8 cellular contexts compared by ENCODE assay signal in the genomic region with DNA sequence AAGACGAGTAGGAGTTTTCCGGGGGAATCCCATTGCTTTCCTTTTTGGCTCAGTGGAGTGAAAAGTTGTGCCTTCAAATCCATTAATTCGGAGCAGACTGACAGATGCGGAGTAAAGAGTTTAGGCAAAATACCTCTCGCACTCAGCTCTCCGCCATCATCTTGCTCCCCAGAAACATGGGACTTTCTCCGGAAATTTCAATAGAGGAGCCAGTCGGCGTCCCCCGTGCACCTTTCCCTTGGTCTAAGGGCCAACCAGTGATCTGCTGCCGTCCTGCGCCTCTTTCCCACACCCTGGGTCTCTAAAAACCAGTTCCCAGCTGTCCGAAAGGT. TPM values are rescaled to one million over a fixed set of nuclear protein-coding genes. Genes with fewer than 3 reads are reported as not detected.
DNase-seq lines count a peak whose midpoint lies in the region; ATAC-seq, FAIRE-seq and TF ChIP-seq lines count a peak whose summit lies in the region.

No MANE protein-coding gene starts in this region.

- POLR2A ChIA-PET in Panc1 (lab: Charles Lee) (interaction anchor here (0.6 kb wide), 2 partner anchors 42 to 546 kb away, joined by 3 to 6 read pairs; no protein-coding TSS in a partner anchor), endothelial cell of umbilical vein (lab: Charles Lee) (no interaction called here)

- H3K9me1 ChIP-seq in endothelial cell of umbilical vein (replicated peaks; ENCODE audit: control insufficient read depth, extremely low read depth, insufficient read depth, low read length): no peaks in the 10 kb centered on the region

- H3K27ac ChIP-seq in Panc1 (ENCODE audit: low read length): peak overlapping the region; percentile 98
- H3K27ac ChIP-seq in endothelial cell of umbilical vein (ENCODE audit: insufficient read depth, low read depth, low read length): peak overlapping the region; percentile 73

- no peaks in the 10 kb centered on the region for H4K20me1 ChIP-seq in endothelial cell of umbilical vein (replicated peaks; ENCODE audit: control insufficient read depth, extremely low read depth, insufficient read depth, low read length)

- TF ChIP-seq POLR2A in endothelial cell of umbilical vein (IDR thresholded peaks at IDR 0.05; ENCODE audit: low read depth, low read length): no peak

- H3K4me1 Mint-ChIP-seq in nephron: peaks cover 34% of the 10 kb centered on the region

- dilution Hi-C loops in endothelial cell of umbilical vein (cut with MboI; ENCODE audit: extremely low pct_ligation_motif_present, low sequenced_read_pairs): no loop called here

- peak; percentile 54 for DNase-seq in ACHN
- no peak for DNase-seq in Panc1 (ENCODE audit: low read depth, low spot score)
- no peak for DNase-seq in endothelial cell of umbilical vein (ENCODE audit: low read depth, low spot score)
- no peak for DNase-seq in ecto neural progenitor cell (ENCODE audit: low spot score)
- no peak for DNase-seq in effector CD4-positive, alpha-beta T cell

- H3K27ac Mint-ChIP-seq in nephron: peak overlapping the region; percentile 97 to 99 (median 99)

- FAIRE-seq in endothelial cell of umbilical vein (lab: Jason Lieb, UNC): no peak

- H3K9me3 Mint-ChIP-seq in nephron: no peaks in the 10 kb centered on the region

- H3K4me2 ChIP-seq in endothelial cell of umbilical vein (ENCODE audit: insufficient read depth, low read length): peak overlapping the region; percentile 97

- peak overlapping the region; percentile 98 for H2AFZ ChIP-seq in endothelial cell of umbilical vein (ENCODE audit: low read depth, low read length)

- no peaks in the 10 kb centered on the region for H3K27me3 ChIP-seq in Panc1 (ENCODE audit: control insufficient read depth, insufficient read depth, low read length)
- no peaks in the 10 kb centered on the region for H3K27me3 ChIP-seq in endothelial cell of umbilical vein (ENCODE audit: control insufficient read depth in 2 of 2, insufficient read depth in 2 of 2, low read length in 2 of 2)

- H3K4me3 ChIP-seq in Panc1 (ENCODE audit: low read depth in 2 of 2, low read length in 2 of 2): peak overlapping the region; percentile 77 to 97
- H3K4me3 ChIP-seq in endothelial cell of umbilical vein (replicated peaks in 1 of 3; ENCODE audit: insufficient read depth in 1 of 3, low read depth in 1 of 3, low read length in 3 of 3): peak overlapping the region; percentile 93 to 99 (median 99)

- intact Hi-C loops in Panc1 (cut with micrococcal nuclease; ENCODE audit: unreplicated experiment) (no loop called here), endothelial cell of umbilical vein (cut with micrococcal nuclease) (loop anchor here (1.0 kb wide), 1 partner anchor 44 kb away; a partner anchor contains a TSS)

- BruUV-seq in Panc1 (replicated peaks; lab: Mats Ljungman, UMichigan) (TSS peak; percentile 78), endothelial cell of umbilical vein (replicated peaks; lab: Mats Ljungman, UMichigan) (TSS peak; percentile 80)

- H3K36me3 Mint-ChIP-seq in nephron (ENCODE audit: low read depth): peaks cover 18% of the 10 kb centered on the region

- H3K4me3 Mint-ChIP-seq in nephron: peak overlapping the region; percentile 100

- no peak for TF ChIP-seq CTCF in Panc1 (IDR thresholded peaks at IDR 0.05)
- no peak for TF ChIP-seq CTCF in endothelial cell of umbilical vein (IDR thresholded peaks at IDR 0.05; ENCODE audit: extremely low read depth in 1 of 2, insufficient read depth in 1 of 2, low read depth in 1 of 2, low read length in 2 of 2)
- no peak for TF ChIP-seq CTCF in nephron (IDR thresholded peaks at IDR 0.05; ENCODE audit: unreplicated experiment in 3 of 3)

- in situ Hi-C loops in ACHN (cut with HindIII; ENCODE audit: low pct_ligation_motif_present, low pct_unique_long_range_greater_than_20kb, low sequenced_read_pairs) (no loop called here), Panc1 (cut with HindIII; ENCODE audit: low pct_unique_long_range_greater_than_20kb, low sequenced_read_pairs) (no loop called here)

- no peaks in the 10 kb centered on the region for H3K9me3 ChIP-seq in Panc1 (ENCODE audit: control insufficient read depth, insufficient read depth, low read depth, low read length)
- H3K9me3 ChIP-seq in endothelial cell of umbilical vein (replicated peaks; ENCODE audit: control insufficient read depth, insufficient read depth, low read length): no peaks in the 10 kb centered on the region

- peak overlapping the region; percentile 85 for H3K9ac ChIP-seq in endothelial cell of umbilical vein (replicated peaks; ENCODE audit: extremely low read depth, insufficient read depth, low read length)

- H3K36me3 ChIP-seq in Panc1 (ENCODE audit: control insufficient read depth, insufficient read depth, low read length) (peaks cover 20% of the 10 kb centered on the region), endothelial cell of umbilical vein (ENCODE audit: control insufficient read depth in 2 of 2, extremely low read depth in 1 of 2, insufficient read depth in 2 of 2, low read length in 2 of 2) (peaks cover 4% of the 10 kb centered on the region in 2 experiments)

- no peaks in the 10 kb centered on the region for H3K27me3 Mint-ChIP-seq in nephron (ENCODE audit: low read depth)

- peaks cover 69% of the 10 kb centered on the region for H3K79me2 ChIP-seq in endothelial cell of umbilical vein (ENCODE audit: control insufficient read depth, insufficient read depth, low read length)

- H3K4me1 ChIP-seq in Panc1 (ENCODE audit: control insufficient read depth, insufficient read depth, low read length) (peaks cover 5% of the 10 kb centered on the region), endothelial cell of umbilical vein (ENCODE audit: control insufficient read depth, extremely low read depth, insufficient read depth, low read length) (peaks cover 18% of the 10 kb centered on the region)

- ATAC-seq in GM18517 (IDR thresholded peaks at IDR 0.05; ENCODE audit: unreplicated experiment): peak; percentile 34
- peak; percentile 32 for ATAC-seq in HG02973 (IDR thresholded peaks at IDR 0.05; ENCODE audit: unreplicated experiment)
- peak; percentile 75 for ATAC-seq in Panc1

- CTCF ChIA-PET in Panc1 (lab: Charles Lee): no interaction called here
- CTCF ChIA-PET in endothelial cell of umbilical vein (lab: Charles Lee): no interaction called here

TF ChIP-seq in endothelial cell of umbilical vein, 7 proteins besides CTCF, POLR2A, EP300 and RAD21:
- TF ChIP-seq FOS (IDR thresholded peaks at IDR 0.05; ENCODE audit: borderline replicate concordance, insufficient read depth, low read length) (no peak), JUN (IDR thresholded peaks at IDR 0.05; ENCODE audit: borderline replicate concordance, insufficient read depth, insufficient read length, low read depth) (no peak), EZH2 (IDR thresholded peaks at IDR 0.05; ENCODE audit: borderline replicate concordance, low read depth, low read length, severe bottlenecking) (no peak), POLR2AphosphoS5 (IDR thresholded peaks at IDR 0.05; ENCODE audit: insufficient read depth, low read depth, low read length) (no peak), MYC (IDR thresholded peaks at IDR 0.05; ENCODE audit: low read depth, low read length) (no peak), GATA2 (IDR thresholded peaks at IDR 0.05; ENCODE audit: insufficient read depth, insufficient read length, low read depth, low read length) (no peak)
- TF ChIP-seq, protein P1, sequence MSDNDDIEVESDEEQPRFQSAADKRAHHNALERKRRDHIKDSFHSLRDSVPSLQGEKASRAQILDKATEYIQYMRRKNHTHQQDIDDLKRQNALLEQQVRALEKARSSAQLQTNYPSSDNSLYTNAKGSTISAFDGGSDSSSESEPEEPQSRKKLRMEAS (IDR thresholded peaks at IDR 0.05; ENCODE audit: insufficient read depth, insufficient read length): no peak
TF ChIP-seq in endothelial cell of umbilical vein: peak in this region for 0.

RNA-seq across cellular contexts. Expression of a gene that starts 0.3 kb away (rescaled TPM):
- total RNA-seq in Panc1 (2021; ENCODE audit: unreplicated experiment): 7.1 TPM
- 4.6 TPM for polyA plus RNA-seq in Panc1 (2012; ENCODE audit: insufficient read length)
- total RNA-seq in endothelial cell of umbilical vein: 8.5 and 8.9 TPM in 2 replicates
- polyA plus RNA-seq in endothelial cell of umbilical vein: 1.7 and 2.6 TPM in 2 replicates
- 2.3 and 2.8 TPM in 2 replicates for polyA plus RNA-seq in endothelial cell of umbilical vein (2011; cell fraction: cytosol; rRNA removed)
- polyA plus RNA-seq in endothelial cell of umbilical vein (2011; cell fraction: nucleus; rRNA removed): 9.7 and 12.6 TPM in 2 replicates
- 6.6 and 6.9 TPM in 2 replicates for polyA plus RNA-seq in endothelial cell of umbilical vein (2012)
- polyA minus RNA-seq in endothelial cell of umbilical vein: 3.2 and 4.4 TPM in 2 replicates
- 1.4 TPM for polyA minus RNA-seq in endothelial cell of umbilical vein (2011; cell fraction: cytosol; rRNA and poly(A)+ RNA removed)
- polyA minus RNA-seq in endothelial cell of umbilical vein (2011; cell fraction: nucleus; rRNA and poly(A)+ RNA removed): 9.4 and 13.2 TPM in 2 replicates

RNA-seq across cellular contexts. Expression of a gene that starts 0.4 kb away (rescaled TPM):
- total RNA-seq in Panc1 (2021; ENCODE audit: unreplicated experiment) (20.9 TPM), endothelial cell of umbilical vein (17.7 and 17.9 TPM in 2 replicates)
- polyA plus RNA-seq in Panc1 (2012; ENCODE audit: insufficient read length): 18.7 TPM
- polyA plus RNA-seq in endothelial cell of umbilical vein: 12.0 and 14.4 TPM in 2 replicates
- 12.1 and 14.4 TPM in 2 replicates for polyA plus RNA-seq in endothelial cell of umbilical vein (2011; cell fraction: cytosol; rRNA removed)
- polyA plus RNA-seq in endothelial cell of umbilical vein (2011; cell fraction: nucleus; rRNA removed): 6.8 and 7.4 TPM in 2 replicates
- polyA plus RNA-seq in endothelial cell of umbilical vein (2012): 19.5 and 25.0 TPM in 2 replicates
- 6.6 and 9.5 TPM in 2 replicates for polyA minus RNA-seq in endothelial cell of umbilical vein
- 15.2 TPM for polyA minus RNA-seq in endothelial cell of umbilical vein (2011; cell fraction: cytosol; rRNA and poly(A)+ RNA removed)
- 13.5 and 13.8 TPM in 2 replicates for polyA minus RNA-seq in endothelial cell of umbilical vein (2011; cell fraction: nucleus; rRNA and poly(A)+ RNA removed)

RNA-seq across cellular contexts. Expression of a gene that starts 43.9 kb away (rescaled TPM):
- total RNA-seq in Panc1 (2021; ENCODE audit: unreplicated experiment) (21.8 TPM), endothelial cell of umbilical vein (11.4 and 12.9 TPM in 2 replicates)
- polyA plus RNA-seq in Panc1 (2012; ENCODE audit: insufficient read length): 13.0 TPM
- 1.7 and 2.0 TPM in 2 replicates for polyA plus RNA-seq in endothelial cell of umbilical vein
- polyA plus RNA-seq in endothelial cell of umbilical vein (2011; cell fraction: cytosol; rRNA removed): 1.9 and 2.3 TPM in 2 replicates
- polyA plus RNA-seq in endothelial cell of umbilical vein (2011; cell fraction: nucleus; rRNA removed): 0.94 and 1.7 TPM in 2 replicates
- 6.9 and 9.9 TPM in 2 replicates for polyA plus RNA-seq in endothelial cell of umbilical vein (2012)
- polyA minus RNA-seq in endothelial cell of umbilical vein: 3.1 and 3.4 TPM in 2 replicates
- polyA minus RNA-seq in endothelial cell of umbilical vein (2011; cell fraction: cytosol; rRNA and poly(A)+ RNA removed): 4.0 TPM
- 3.3 and 4.4 TPM in 2 replicates for polyA minus RNA-seq in endothelial cell of umbilical vein (2011; cell fraction: nucleus; rRNA and poly(A)+ RNA removed)
